In genomic region chr6:111551521-111552231, GRCh38 we compare ENCODE assay signal across 8 cellular contexts. TPM values are rescaled to one million over a fixed set of nuclear protein-coding genes. Genes with fewer than 3 reads are reported as not detected.
DNase-seq lines count a peak whose midpoint lies in the region; ATAC-seq, FAIRE-seq and TF ChIP-seq lines count a peak whose summit lies in the region.

No MANE protein-coding gene starts in this region.

- H3K27ac Mint-ChIP-seq in activated CD4-positive, alpha-beta T cell treated with anti-CD3 and anti-CD28 coated beads, Interleukin-2, amount 10 ng/mL, durations not matched to agents 7 days and 5 days = no peak overlapping the region
- no peak overlapping the region for H3K27ac Mint-ChIP-seq in activated T-cell treated with anti-CD3 and anti-CD28 coated beads, Interleukin-2, amount 50 U/mL, for 72 hours

- intact Hi-C loops in pancreas (cut with DNase I) = no loop called here

- H3K27ac ChIP-seq in pancreas = peak overlapping the region; percentile 66 to 86 (median 78)

- H3K9me3 Mint-ChIP-seq in activated CD4-positive, alpha-beta T cell treated with anti-CD3 and anti-CD28 coated beads, Interleukin-2, amount 10 ng/mL, durations not matched to agents 7 days and 5 days = no peaks in the 10 kb centered on the region
- no peaks in the 10 kb centered on the region for H3K9me3 Mint-ChIP-seq in activated T-cell treated with anti-CD3 and anti-CD28 coated beads, Interleukin-2, amount 50 U/mL, for 72 hours

- TF ChIP-seq CTCF in pancreas (IDR thresholded peaks at IDR 0.05) = no peak

- POLR2A ChIA-PET in activated CD4-positive, alpha-beta T cell treated with anti-CD3 and anti-CD28 coated beads, Interleukin-2, amount 10 ng/mL, durations not matched to agents 7 days and 5 days (lab: Charles Lee) = no interaction called here

- H3K9me3 ChIP-seq in pancreas = no peaks in the 10 kb centered on the region

- FAIRE-seq in pancreas (lab: Jason Lieb, UNC) = no peak

- H3K27me3 Mint-ChIP-seq in activated CD4-positive, alpha-beta T cell treated with anti-CD3 and anti-CD28 coated beads, Interleukin-2, amount 10 ng/mL, durations not matched to agents 7 days and 5 days = no peaks in the 10 kb centered on the region
- no peaks in the 10 kb centered on the region for H3K27me3 Mint-ChIP-seq in activated T-cell treated with anti-CD3 and anti-CD28 coated beads, Interleukin-2, amount 50 U/mL, for 72 hours (ENCODE audit: low read depth)

- DNase-seq in DMS79 treated with DMSO at 0.1 percent for 48 hours (lab: John Stamatoyannopoulos, UW) = peak; percentile 89
- DNase-seq in NCI-H345 treated with DMSO at 0.1 percent for 48 hours (lab: John Stamatoyannopoulos, UW; ENCODE audit: unreplicated experiment) = peak; percentile 98
- DNase-seq in erythroblast (lab: John Stamatoyannopoulos, UW) = peak; percentile 27 to 75
- peak; percentile 73 to 91 (median 84) for DNase-seq in pancreas
- DNase-seq in activated gamma-delta T cell treated with Interleukin-2 at 50 U/mL for 16 hours = no peak
- no peak for DNase-seq in activated CD4-positive, alpha-beta T cell treated with anti-CD3 and anti-CD28 coated beads, Interleukin-2, amount 10 ng/mL, durations not matched to agents 7 days and 5 days
- no peak for DNase-seq in stimulated activated CD4-positive, alpha-beta T cell treated with anti-CD3 and anti-CD28 coated beads, Interleukin-4, amount 100 ng/mL, for 1 hour
- DNase-seq in activated T-cell treated with anti-CD3 and anti-CD28 coated beads, Interleukin-2, amount 50 U/mL, for 72 hours = no peak

- TF ChIP-seq POLR2A in erythroblast (IDR thresholded peaks at IDR 0.05; ENCODE audit: low read length) = no peak

- CTCF ChIA-PET in activated CD4-positive, alpha-beta T cell treated with anti-CD3 and anti-CD28 coated beads, Interleukin-2, amount 10 ng/mL, durations not matched to agents 7 days and 5 days (lab: Charles Lee) = interaction anchor here (1.1 to 1.7 kb wide), 2 partner anchors 13 to 14 kb away, joined by 3 to 5 read pairs; no protein-coding TSS in a partner anchor

- H3K27me3 ChIP-seq in pancreas = no peaks in the 10 kb centered on the region

- no peaks in the 10 kb centered on the region for H3K4me1 Mint-ChIP-seq in activated CD4-positive, alpha-beta T cell treated with anti-CD3 and anti-CD28 coated beads, Interleukin-2, amount 10 ng/mL, durations not matched to agents 7 days and 5 days
- peaks cover 11% of the 10 kb centered on the region for H3K4me1 Mint-ChIP-seq in activated T-cell treated with anti-CD3 and anti-CD28 coated beads, Interleukin-2, amount 50 U/mL, for 72 hours (ENCODE audit: low read depth)

- 6 to 8% methylated on average over 11 of the region's 11 CpGs for WGBS in pancreas, 2 donors

- ATAC-seq in pancreas = peak; percentile 82 to 87 (median 86)
- ATAC-seq in activated T-cell treated with anti-CD3 and anti-CD28 coated beads, Interleukin-2, amount 50 U/mL, for 72 hours (replicated peaks in 1 of 2) = no peak

- H3K4me1 ChIP-seq in pancreas = peaks cover 38 to 55% (median 49%) of the 10 kb centered on the region in 3 donors

- peak overlapping the region in 2 of 4 donors; percentile 5 to 13 for H3K4me3 ChIP-seq in pancreas

- peaks cover 3% of the 10 kb centered on the region for H3K36me3 Mint-ChIP-seq in activated CD4-positive, alpha-beta T cell treated with anti-CD3 and anti-CD28 coated beads, Interleukin-2, amount 10 ng/mL, durations not matched to agents 7 days and 5 days (ENCODE audit: low read depth)
- peaks cover 0 to 4% of the 10 kb centered on the region in 2 donors for H3K36me3 Mint-ChIP-seq in activated T-cell treated with anti-CD3 and anti-CD28 coated beads, Interleukin-2, amount 50 U/mL, for 72 hours (ENCODE audit: insufficient read depth in 2 of 2)

- no peaks in the 10 kb centered on the region for H3K36me3 ChIP-seq in pancreas

- H3K4me3 Mint-ChIP-seq in activated CD4-positive, alpha-beta T cell treated with anti-CD3 and anti-CD28 coated beads, Interleukin-2, amount 10 ng/mL, durations not matched to agents 7 days and 5 days = no peak overlapping the region
- no peak overlapping the region for H3K4me3 Mint-ChIP-seq in activated T-cell treated with anti-CD3 and anti-CD28 coated beads, Interleukin-2, amount 50 U/mL, for 72 hours

RNA-seq across cellular contexts. Expression of gene TRAF3IP2, which starts 54.0 kb away (rescaled TPM):
- 10 to 100 TPM; 19.9 to 25.9 (median 22.0) TPM for total RNA-seq in pancreas
- 10 to 100 TPM; 18.5 to 30.3 TPM for polyA plus RNA-seq in pancreas
- 10 to 100 TPM; 30.2 to 34.1 TPM for total RNA-seq in activated CD4-positive, alpha-beta T cell treated with anti-CD3 and anti-CD28 coated beads, Interleukin-2, amount 10 ng/mL, durations not matched to agents 7 days and 5 days
- total RNA-seq in activated T-cell treated with anti-CD3 and anti-CD28 coated beads, Interleukin-2, amount 50 U/mL, for 72 hours = 10 to 100 TPM; 29.3 to 45.5 TPM

Comparison
In these comparisons a context has a peak if more than half of its experiments do, and no peak if none do; other contexts are left out.
1. DNase-seq: peak in DMS79 treated with DMSO at 0.1 percent for 48 hours (single experiment), NCI-H345 treated with DMSO at 0.1 percent for 48 hours (single experiment), erythroblast (2 of 2) and pancreas (6 of 6); none in activated gamma-delta T cell treated with Interleukin-2 at 50 U/mL for 16 hours (single experiment), activated CD4-positive, alpha-beta T cell treated with anti-CD3 and anti-CD28 coated beads, Interleukin-2, amount 10 ng/mL, durations not matched to agents 7 days and 5 days (single experiment), stimulated activated CD4-positive, alpha-beta T cell treated with anti-CD3 and anti-CD28 coated beads, Interleukin-4, amount 100 ng/mL, for 1 hour (single experiment) and activated T-cell treated with anti-CD3 and anti-CD28 coated beads, Interleukin-2, amount 50 U/mL, for 72 hours (0 of 2).
2. ATAC-seq: peak in pancreas (4 of 4); none in activated T-cell treated with anti-CD3 and anti-CD28 coated beads, Interleukin-2, amount 50 U/mL, for 72 hours (0 of 2).